Comparison of ENCODE assay signal across 21 cellular contexts in the genomic region with DNA sequence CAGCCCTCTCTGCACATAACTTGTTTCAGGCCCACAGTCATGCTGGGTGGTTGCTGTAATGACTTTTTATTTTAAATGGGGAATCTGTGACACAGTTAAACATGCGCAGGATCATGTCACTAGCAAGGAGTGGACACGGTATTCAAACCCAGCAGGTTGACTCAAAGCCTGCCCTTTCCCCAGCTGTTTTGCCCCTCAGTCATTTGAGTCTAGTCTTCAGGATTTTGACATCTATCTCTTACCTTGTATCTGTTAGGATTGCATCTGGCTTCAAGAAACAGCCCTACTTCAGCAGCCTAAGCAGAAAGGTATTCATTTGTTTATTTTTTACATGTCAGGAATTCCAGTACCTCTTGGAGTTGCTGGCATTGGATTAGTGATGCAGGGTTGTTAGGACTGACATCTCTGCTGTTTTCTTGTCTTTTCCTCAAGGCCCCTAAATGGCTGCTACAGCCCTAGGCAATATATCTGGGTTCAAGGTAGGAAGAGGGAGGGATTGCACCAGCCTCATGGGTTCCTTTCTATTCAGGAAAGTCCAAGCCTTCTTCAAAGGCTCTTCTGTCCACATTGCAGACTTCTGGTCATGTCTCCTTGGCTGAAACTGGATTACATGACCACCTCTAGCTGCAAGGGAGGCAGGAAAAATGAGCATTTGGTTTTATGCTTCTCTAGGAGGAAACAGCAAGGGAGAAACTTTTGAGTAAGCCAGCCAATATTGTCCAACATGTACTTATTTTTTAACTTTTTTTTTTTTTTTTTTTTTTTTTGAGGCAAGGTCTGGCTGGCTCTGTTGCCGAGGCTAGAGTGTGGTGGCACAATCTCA. TPM values are rescaled to one million over a fixed set of nuclear protein-coding genes. Genes with fewer than 3 reads are reported as not detected.
DNase-seq lines count a peak whose midpoint lies in the region; ATAC-seq, FAIRE-seq and TF ChIP-seq lines count a peak whose summit lies in the region.
"Had no signal": no experiment of that assay in that cellular context is flagged by ENCODE, and none has a peak within 500 bp of the region (broad histone marks: within the 10 kb centered on the region; RNA-seq: fewer than 3 reads in every experiment).

No MANE protein-coding gene starts in this region.

- no peaks in the 10 kb centered on the region for H3K9me3 ChIP-seq in mammary epithelial cell (replicated peaks; ENCODE audit: insufficient read depth, low read length)
- peaks cover 3% of the 10 kb centered on the region for H3K9me3 ChIP-seq in astrocyte (ENCODE audit: insufficient read depth, low read depth, low read length)
- H3K9me3 ChIP-seq in transverse colon, result no peaks in the 10 kb centered on the region

- no peak for FAIRE-seq in astrocyte (lab: Jason Lieb, UNC)
- FAIRE-seq: bronchial epithelial cell, HTR-8/SVneo, islet of Langerhans had no signal

- H3K27me3 ChIP-seq in mammary epithelial cell (ENCODE audit: insufficient read depth, low read length) (no peaks in the 10 kb centered on the region), astrocyte (ENCODE audit: insufficient read depth, low read length) (no peaks in the 10 kb centered on the region), transverse colon (no peaks in the 10 kb centered on the region)
- H3K27me3 ChIP-seq: BLaER1 treated with 17β-estradiol and CSF1 and Interleukin-3, amounts not matched to agents 10 nM and 100 nM had no signal

- H3K36me3 ChIP-seq in mammary epithelial cell (ENCODE audit: insufficient read depth, low read length), result no peaks in the 10 kb centered on the region
- no peaks in the 10 kb centered on the region for H3K36me3 ChIP-seq in astrocyte (ENCODE audit: insufficient read depth, low read length)
- H3K36me3 ChIP-seq in transverse colon, result no peaks in the 10 kb centered on the region

- intact Hi-C loops in mammary epithelial cell (cut with micrococcal nuclease), result no loop called here
- intact Hi-C loops in transverse colon (cut with DNase I; ENCODE audit: low total_unique reads), result no loop called here

- H3K27ac Mint-ChIP-seq in astrocyte (ENCODE audit: unreplicated experiment), result no peak overlapping the region
- H3K27ac Mint-ChIP-seq: memory B cell, natural killer cell had no signal

- peaks cover 1% of the 10 kb centered on the region for H3K9me3 Mint-ChIP-seq in astrocyte (ENCODE audit: unreplicated experiment)

- H3K9ac ChIP-seq in mammary epithelial cell (ENCODE audit: insufficient read depth, low read length) (no peak overlapping the region), astrocyte (ENCODE audit: low read length) (no peak overlapping the region)
- H3K9ac ChIP-seq: BLaER1 treated with 17β-estradiol and CSF1 and Interleukin-3, amounts not matched to agents 10 nM and 100 nM had no signal

- dilution Hi-C loops in mammary epithelial cell (cut with HindIII; ENCODE audit: low sequenced_read_pairs), result no loop called here

- H4K20me1 ChIP-seq in mammary epithelial cell (ENCODE audit: insufficient read depth, low read length) (no peaks in the 10 kb centered on the region), astrocyte (ENCODE audit: insufficient read depth, low read length) (peaks cover 74% of the 10 kb centered on the region)

- H3K4me1 ChIP-seq in mammary epithelial cell (ENCODE audit: insufficient read depth, low read length) (peaks cover 9% of the 10 kb centered on the region), astrocyte (ENCODE audit: insufficient read depth, low read length) (peaks cover 11% of the 10 kb centered on the region), transverse colon (peaks cover 0 to 30% (median 14%) of the 10 kb centered on the region in 4 donors)

- no peak overlapping the region for H2AFZ ChIP-seq in mammary epithelial cell (ENCODE audit: low read depth, low read length)
- H2AFZ ChIP-seq in astrocyte (ENCODE audit: low read depth, low read length), result no peak overlapping the region

- H3K4me2 ChIP-seq in mammary epithelial cell (ENCODE audit: insufficient read depth, low read depth, low read length) (no peak overlapping the region), astrocyte (ENCODE audit: low read length) (peak overlapping the region; percentile 33)
- H3K4me2 ChIP-seq: BLaER1 treated with 17β-estradiol and CSF1 and Interleukin-3, amounts not matched to agents 10 nM and 100 nM had no signal

- peaks cover 98% of the 10 kb centered on the region for H3K79me2 ChIP-seq in mammary epithelial cell (ENCODE audit: insufficient read depth, low read length)
- peaks cover 91% of the 10 kb centered on the region for H3K79me2 ChIP-seq in astrocyte (ENCODE audit: insufficient read depth, low read length)

- CTCF ChIA-PET in mammary epithelial cell (lab: Charles Lee; ENCODE audit: low non-redundant PET), result no interaction called here

- H3K27me3 Mint-ChIP-seq in astrocyte (ENCODE audit: low read depth, unreplicated experiment), result no peaks in the 10 kb centered on the region
- H3K27me3 Mint-ChIP-seq: memory B cell had no signal

- DNase-seq in T47D (ENCODE audit: low read depth in 1 of 2, low spot score in 1 of 2) (peak; percentile 48 to 57), mammary epithelial cell (no peak), astrocyte (ENCODE audit: low read depth) (peak; percentile 67), kidney tubule cell (ENCODE audit: low spot score) (peak; percentile 41), transverse colon (no peak), NCI-H2081 treated with DMSO at 0.1 percent for 48 hours (lab: John Stamatoyannopoulos, UW) (no peak)
- DNase-seq in NK-92 treated with Interleukin-12 subunit alpha and Interleukin-12 subunit beta, amount 100 ng/mL, for 24 hours (lab: John Stamatoyannopoulos, UW), result no peak
- DNase-seq: 8988T; activated CD4-positive, CD25-positive, alpha-beta regulatory T cell; natural killer cell; NCI-H1436 treated with DMSO at 0.1 percent for 48 hours; NCI-H345; SHP77 treated with DMSO at 0.1 percent for 48 hours; stimulated activated CD8-positive, alpha-beta memory T cell treated with anti-CD3 and anti-CD28 coated beads, Interleukin-4, amount 100 ng/mL, for 48 hours had no signal

- H3K4me1 Mint-ChIP-seq in astrocyte (ENCODE audit: low read depth, unreplicated experiment), result peaks cover 15% of the 10 kb centered on the region

- no peak for TF ChIP-seq POLR2A in transverse colon (IDR thresholded peaks at IDR 0.05)

- H3K36me3 Mint-ChIP-seq in astrocyte (ENCODE audit: low read depth, unreplicated experiment), result peaks cover 14% of the 10 kb centered on the region

- ATAC-seq in GM19324 (IDR thresholded peaks at IDR 0.05; ENCODE audit: low FRiP score, unreplicated experiment), result no peak
- ATAC-seq: natural killer cell had no signal

- TF ChIP-seq EP300 in transverse colon (IDR thresholded peaks at IDR 0.05; ENCODE audit: low read depth), result no peak

- H3K4me3 Mint-ChIP-seq in astrocyte (ENCODE audit: unreplicated experiment), result no peak overlapping the region
- H3K4me3 Mint-ChIP-seq: activated T-helper 1 cell treated with anti-CD3 and anti-CD28 coated beads, Interleukin-12 subunit alpha, Interleukin-12 subunit beta, Interleukin-2, Interleukin-4 antibody, amounts not matched to agents 30 ng/mL and 10 ng/mL and 1 ng/mL, durations not matched to agents 14 hours and 24 hours and 36 hours; memory B cell; natural killer cell had no signal

- in situ Hi-C loops in T47D (cut with HindIII; ENCODE audit: low pct_unique_long_range_greater_than_20kb, low sequenced_read_pairs) (no loop called here), mammary epithelial cell (cut with MboI; ENCODE audit: low sequenced_read_pairs in 2 of 2) (no loop called here), transverse colon (cut with MboI; ENCODE audit: low pct_ligation_motif_present in 1 of 4, low pct_unique_long_range_greater_than_20kb in 1 of 4, low sequenced_read_pairs in 3 of 4) (no loop called here)

- no peak overlapping the region for H3K4me3 ChIP-seq in mammary epithelial cell (replicated peaks in 1 of 3; ENCODE audit: insufficient read depth in 1 of 3, low read depth in 2 of 3, low read length in 3 of 3)
- no peak overlapping the region for H3K4me3 ChIP-seq in astrocyte (ENCODE audit: insufficient read depth, low read depth, low read length)
- H3K4me3 ChIP-seq in transverse colon, result no peak overlapping the region

- WGBS in mammary epithelial cell (ENCODE audit: low coverage, missing lambda C conversion rate), result 75% methylated on average over 2 of the region's 3 CpGs
- 31% methylated on average over 3 of the region's 3 CpGs; no CpG with 5 or more reads in 1 of the 2 donors for WGBS in transverse colon (ENCODE audit: low coverage in 1 of 2), 2 donors

- TF ChIP-seq CTCF in mammary epithelial cell (conservative IDR thresholded peaks at IDR 0.05 in 1 of 2, IDR thresholded peaks at IDR 0.05 in 1 of 2; ENCODE audit: extremely low read depth in 1 of 2, insufficient read depth in 1 of 2, low read depth in 1 of 2, low read length in 2 of 2) (no peak), astrocyte (IDR thresholded peaks at IDR 0.05; ENCODE audit: insufficient read depth, low read depth, low read length) (no peak), transverse colon (IDR thresholded peaks at IDR 0.05) (no peak)

- no TSS peak for BruUV-seq in mammary epithelial cell (replicated peaks; lab: Mats Ljungman, UMichigan)

- no peak overlapping the region for H3K27ac ChIP-seq in mammary epithelial cell (ENCODE audit: insufficient read depth, low read depth, low read length)
- peak overlapping the region; percentile 34 for H3K27ac ChIP-seq in astrocyte (ENCODE audit: low read depth, low read length)
- H3K27ac ChIP-seq in transverse colon, result peak overlapping the region in 3 of 4 donors; percentile 18 to 78 (median 22)
- H3K27ac ChIP-seq: BLaER1 treated with 17β-estradiol and CSF1 and Interleukin-3, amounts not matched to agents 10 nM and 100 nM had no signal

RNA-seq across cellular contexts. Expression of a gene that starts 22.8 kb away (rescaled TPM):
- total RNA-seq in mammary epithelial cell, result 10 to 100 TPM; 45.5 to 47.2 TPM
- 25.3 TPM for polyA plus RNA-seq in mammary epithelial cell
- polyA minus RNA-seq in mammary epithelial cell, result 137 TPM
- total RNA-seq in astrocyte, result 42.1 and 45.4 TPM in 2 replicates
- total RNA-seq in transverse colon, result 10 to 100 TPM; 17.1 to 67.3 (median 36.9) TPM

Comparison
In these comparisons a context has a peak if more than half of its experiments do, and no peak if none do; other contexts are left out.
1. DNase-seq: peak in T47D (2 of 2), astrocyte (single experiment) and kidney tubule cell (single experiment); none in mammary epithelial cell (single experiment), transverse colon (single experiment), NCI-H2081 treated with DMSO at 0.1 percent for 48 hours (single experiment) and NK-92 treated with Interleukin-12 subunit alpha and Interleukin-12 subunit beta, amount 100 ng/mL, for 24 hours (single experiment).